Comparison of ENCODE assay signal across 10 cellular contexts in the genomic region with DNA sequence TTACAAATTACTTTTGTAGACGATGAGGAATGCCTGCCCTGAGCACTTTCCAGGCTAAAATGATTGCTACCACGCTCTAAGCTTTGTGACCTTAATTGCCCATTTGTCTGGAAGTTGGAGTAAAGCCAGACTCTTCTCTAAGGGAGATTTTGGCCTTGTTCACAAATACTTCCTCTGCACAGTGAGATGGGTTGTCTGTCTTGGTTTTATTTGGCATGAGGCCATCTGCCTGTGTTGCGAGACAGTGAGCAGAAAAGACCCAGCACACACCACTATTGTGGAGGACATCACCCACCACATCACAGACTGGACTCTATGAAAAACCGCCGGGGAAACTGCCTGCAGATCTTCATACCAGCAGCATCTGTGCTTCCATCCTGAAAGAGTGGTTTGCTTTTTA.
DNase-seq lines count a peak whose midpoint lies in the region; ATAC-seq and TF ChIP-seq lines count a peak whose summit lies in the region.
"Had no signal": no experiment of that assay in that cellular context is flagged by ENCODE, and none has a peak within 500 bp of the region (broad histone marks: within the 10 kb centered on the region; RNA-seq: fewer than 3 reads in every experiment).

No MANE protein-coding gene starts in this region.

- POLR2A ChIA-PET in A673 (lab: Charles Lee; ENCODE audit: low non-redundant PET): no interaction called here

- DNase-seq in A673 (ENCODE audit: low spot score): peak; percentile 28
- peak; percentile 82 for DNase-seq in M059J (ENCODE audit: low read depth)
- DNase-seq in left ventricle myocardium inferior: no peak
- no peak for DNase-seq in suprapubic skin (ENCODE audit: low spot score in 2 of 2)
- no peak for DNase-seq in stimulated activated effector memory CD8-positive, alpha-beta T cell treated with anti-CD3 and anti-CD28 coated beads, Interleukin-12 subunit alpha, Interleukin-12 subunit beta, amount 100 ng/mL, for 72 hours (ENCODE audit: low spot score in 2 of 2)
- DNase-seq in NCI-H1930 (lab: John Stamatoyannopoulos, UW): no peak
- DNase-seq: activated CD4-positive, alpha-beta T cell treated with anti-CD3 and anti-CD28 coated beads for 36 hours; stimulated activated naive CD8-positive, alpha-beta T cell treated with anti-CD3 and anti-CD28 coated beads, Interleukin-15, amount 100 ng/mL, for 72 hours had no signal

- H3K4me1 Mint-ChIP-seq in stimulated activated effector memory CD8-positive, alpha-beta T cell treated with anti-CD3 and anti-CD28 coated beads, Interleukin-12 subunit alpha, Interleukin-12 subunit beta, amount 100 ng/mL, for 72 hours: no peaks in the 10 kb centered on the region
- H3K4me1 Mint-ChIP-seq: activated CD4-positive, alpha-beta T cell treated with anti-CD3 and anti-CD28 coated beads for 36 hours; stimulated activated naive CD8-positive, alpha-beta T cell treated with anti-CD3 and anti-CD28 coated beads, Interleukin-15, amount 100 ng/mL, for 72 hours had no signal

- ATAC-seq in HG03039 (IDR thresholded peaks at IDR 0.05; ENCODE audit: unreplicated experiment): no peak
- no peak for ATAC-seq in stimulated activated effector memory CD8-positive, alpha-beta T cell treated with anti-CD3 and anti-CD28 coated beads, Interleukin-12 subunit alpha, Interleukin-12 subunit beta, amount 100 ng/mL, for 72 hours
- ATAC-seq: activated CD4-positive, alpha-beta T cell treated with anti-CD3 and anti-CD28 coated beads for 36 hours; stimulated activated naive CD8-positive, alpha-beta T cell treated with anti-CD3 and anti-CD28 coated beads, Interleukin-15, amount 100 ng/mL, for 72 hours had no signal

- TF ChIP-seq CTCF in A673 (conservative IDR thresholded peaks at IDR 0.05; ENCODE audit: low read depth, low read length) (no peak), VCaP (conservative IDR thresholded peaks at IDR 0.05) (no peak), left ventricle myocardium inferior (IDR thresholded peaks at IDR 0.05; ENCODE audit: borderline replicate concordance) (no peak), suprapubic skin (IDR thresholded peaks at IDR 0.05) (no peak)

- no peak for TF ChIP-seq EP300 in suprapubic skin (IDR thresholded peaks at IDR 0.05)

- H3K36me3 ChIP-seq in A673 (ENCODE audit: insufficient read depth, low read length, poor library complexity, severe bottlenecking) (no peaks in the 10 kb centered on the region), left ventricle myocardium inferior (no peaks in the 10 kb centered on the region), suprapubic skin (no peaks in the 10 kb centered on the region)

- intact Hi-C loops in A673 (cut with micrococcal nuclease; ENCODE audit: unreplicated experiment): no loop called here
- intact Hi-C loops in left ventricle myocardium inferior (cut with micrococcal nuclease): no loop called here

- H3K27ac Mint-ChIP-seq in stimulated activated effector memory CD8-positive, alpha-beta T cell treated with anti-CD3 and anti-CD28 coated beads, Interleukin-12 subunit alpha, Interleukin-12 subunit beta, amount 100 ng/mL, for 72 hours: no peak overlapping the region
- H3K27ac Mint-ChIP-seq: activated CD4-positive, alpha-beta T cell treated with anti-CD3 and anti-CD28 coated beads for 36 hours; stimulated activated naive CD8-positive, alpha-beta T cell treated with anti-CD3 and anti-CD28 coated beads, Interleukin-15, amount 100 ng/mL, for 72 hours had no signal

- CTCF ChIA-PET in A673 (lab: Charles Lee): no interaction called here

- no peak overlapping the region for H3K4me3 ChIP-seq in A673 (ENCODE audit: low read depth, low read length, poor library complexity, severe bottlenecking)
- no peak overlapping the region for H3K4me3 ChIP-seq in left ventricle myocardium inferior
- H3K4me3 ChIP-seq in suprapubic skin: no peak overlapping the region

- H3K9me3 ChIP-seq in A673 (ENCODE audit: low read depth, low read length, poor library complexity, severe bottlenecking) (no peaks in the 10 kb centered on the region), left ventricle myocardium inferior (replicated peaks) (no peaks in the 10 kb centered on the region), suprapubic skin (no peaks in the 10 kb centered on the region)

- WGBS in suprapubic skin: 33% methylated on average over 5 of the region's 5 CpGs

- no peaks in the 10 kb centered on the region for H3K27me3 ChIP-seq in A673 (replicated peaks; ENCODE audit: insufficient read depth, low read depth, low read length, poor library complexity)
- H3K27me3 ChIP-seq in left ventricle myocardium inferior (ENCODE audit: low read depth): no peaks in the 10 kb centered on the region
- H3K27me3 ChIP-seq in suprapubic skin: no peaks in the 10 kb centered on the region

- TF ChIP-seq POLR2A in suprapubic skin (IDR thresholded peaks at IDR 0.05): no peak

- BruUV-seq in A673 (replicated peaks; lab: Mats Ljungman, UMichigan): no TSS peak

- H3K9me3 Mint-ChIP-seq in stimulated activated effector memory CD8-positive, alpha-beta T cell treated with anti-CD3 and anti-CD28 coated beads, Interleukin-12 subunit alpha, Interleukin-12 subunit beta, amount 100 ng/mL, for 72 hours: no peaks in the 10 kb centered on the region
- H3K9me3 Mint-ChIP-seq: stimulated activated naive CD8-positive, alpha-beta T cell treated with anti-CD3 and anti-CD28 coated beads, Interleukin-15, amount 100 ng/mL, for 72 hours had no signal

- H3K36me3 Mint-ChIP-seq in stimulated activated effector memory CD8-positive, alpha-beta T cell treated with anti-CD3 and anti-CD28 coated beads, Interleukin-12 subunit alpha, Interleukin-12 subunit beta, amount 100 ng/mL, for 72 hours: no peaks in the 10 kb centered on the region

- no peak overlapping the region for H3K4me3 Mint-ChIP-seq in stimulated activated effector memory CD8-positive, alpha-beta T cell treated with anti-CD3 and anti-CD28 coated beads, Interleukin-12 subunit alpha, Interleukin-12 subunit beta, amount 100 ng/mL, for 72 hours
- H3K4me3 Mint-ChIP-seq: activated CD4-positive, alpha-beta T cell treated with anti-CD3 and anti-CD28 coated beads for 36 hours; stimulated activated naive CD8-positive, alpha-beta T cell treated with anti-CD3 and anti-CD28 coated beads, Interleukin-15, amount 100 ng/mL, for 72 hours had no signal

- H3K4me1 ChIP-seq in A673 (ENCODE audit: insufficient read depth, low read length, poor library complexity, severe bottlenecking): no peaks in the 10 kb centered on the region
- H3K4me1 ChIP-seq in left ventricle myocardium inferior: peaks cover 33% of the 10 kb centered on the region
- peaks cover 12% of the 10 kb centered on the region for H3K4me1 ChIP-seq in suprapubic skin

- H3K27ac ChIP-seq in A673 (ENCODE audit: low read depth, low read length, poor library complexity, severe bottlenecking) (no peak overlapping the region), VCaP (peak overlapping the region; percentile 1; the same call in 1 of the 2 replicates), left ventricle myocardium inferior (replicated peaks) (peak overlapping the region; percentile 27), suprapubic skin (no peak overlapping the region)

Comparison
In these comparisons a context has a peak if more than half of its experiments do, and no peak if none do; other contexts are left out.
1. DNase-seq: peak in A673 (single experiment) and M059J (single experiment); none in left ventricle myocardium inferior (single experiment), suprapubic skin (0 of 2), stimulated activated effector memory CD8-positive, alpha-beta T cell treated with anti-CD3 and anti-CD28 coated beads, Interleukin-12 subunit alpha, Interleukin-12 subunit beta, amount 100 ng/mL, for 72 hours (0 of 2) and NCI-H1930 (0 of 2).
2. H3K27ac ChIP-seq: peak in VCaP (single experiment) and left ventricle myocardium inferior (single experiment); none in A673 (single experiment) and suprapubic skin (single experiment).